ENCODE assay signal across 8 cellular contexts in the genomic region with DNA sequence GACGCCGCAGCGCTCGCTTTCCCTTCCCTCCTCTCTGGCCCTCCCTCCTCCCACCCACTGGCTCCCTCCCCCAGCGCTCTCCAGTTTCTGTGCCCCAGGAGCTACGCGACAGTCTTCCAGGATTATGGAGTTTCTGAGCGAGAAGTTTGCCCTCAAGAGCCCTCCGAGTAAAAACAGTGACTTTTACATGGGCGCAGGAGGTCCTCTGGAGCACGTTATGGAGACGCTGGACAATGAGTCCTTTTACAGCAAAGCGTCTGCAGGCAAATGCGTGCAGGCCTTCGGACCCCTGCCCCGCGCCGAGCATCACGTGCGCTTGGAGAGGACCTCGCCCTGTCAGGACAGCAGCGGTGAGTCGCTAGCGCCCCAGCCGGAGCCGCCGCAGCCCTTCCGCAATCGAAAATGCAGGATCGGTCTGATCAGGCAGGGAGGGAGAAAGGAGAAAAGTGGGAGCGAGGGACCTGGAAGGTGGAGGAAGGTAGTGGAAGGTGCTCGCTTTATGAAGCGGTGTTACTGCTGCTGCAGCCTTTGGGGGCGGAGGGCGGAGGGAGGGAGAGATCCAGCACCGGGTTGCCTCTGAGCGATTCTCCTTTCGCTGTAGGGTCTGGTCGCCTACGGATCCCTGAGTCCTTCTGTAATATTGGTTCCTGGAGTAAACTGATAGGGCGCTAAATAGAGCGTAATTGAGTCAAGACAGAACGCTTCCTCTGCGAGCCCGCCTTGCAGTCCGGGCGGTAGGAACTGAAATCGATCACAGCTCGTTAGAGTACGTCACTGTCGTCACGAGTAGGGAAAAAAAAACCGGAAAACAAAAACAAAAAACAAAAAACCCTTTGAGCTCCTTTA. TPM values are rescaled to one million over a fixed set of nuclear protein-coding genes. Genes with fewer than 3 reads are reported as not detected.
DNase-seq lines count a peak whose midpoint lies in the region; ATAC-seq and TF ChIP-seq lines count a peak whose summit lies in the region.

A gene (plus strand): TSS at position 83 of the 846 bp plus-strand sequence. CDS start 42 bp downstream, at position 125.

- no peak for TF ChIP-seq CTCF in LNCaP clone FGC (IDR thresholded peaks at IDR 0.05; ENCODE audit: control insufficient read depth, extremely low read depth, insufficient read depth)

- no peaks in the 10 kb centered on the region for H3K9me3 ChIP-seq in adipocyte (ENCODE audit: control insufficient read depth, low read length)
- H3K9me3 ChIP-seq in iPS-18a (ENCODE audit: control insufficient read depth, low read depth, low read length): no peaks in the 10 kb centered on the region

- no peak within 1 kb of the TSS for H3K27ac Mint-ChIP-seq in activated T-cell treated with anti-CD3 and anti-CD28 coated beads, Interleukin-2, amount 50 U/mL, for 72 hours
- H3K27ac Mint-ChIP-seq in stimulated activated effector memory CD8-positive, alpha-beta T cell treated with anti-CD3 and anti-CD28 coated beads, Interleukin-12 subunit alpha, Interleukin-12 subunit beta, amount 100 ng/mL, for 72 hours: no peak within 1 kb of the TSS

- H3K9me3 Mint-ChIP-seq in activated T-cell treated with anti-CD3 and anti-CD28 coated beads, Interleukin-2, amount 50 U/mL, for 72 hours: peaks cover 0 to 2% of the 10 kb centered on the region in 2 donors
- H3K9me3 Mint-ChIP-seq in stimulated activated effector memory CD8-positive, alpha-beta T cell treated with anti-CD3 and anti-CD28 coated beads, Interleukin-12 subunit alpha, Interleukin-12 subunit beta, amount 100 ng/mL, for 72 hours: no peaks in the 10 kb centered on the region

- no peaks in the 10 kb centered on the region for H3K36me3 Mint-ChIP-seq in activated T-cell treated with anti-CD3 and anti-CD28 coated beads, Interleukin-2, amount 50 U/mL, for 72 hours (ENCODE audit: insufficient read depth in 2 of 2)
- H3K36me3 Mint-ChIP-seq in stimulated activated effector memory CD8-positive, alpha-beta T cell treated with anti-CD3 and anti-CD28 coated beads, Interleukin-12 subunit alpha, Interleukin-12 subunit beta, amount 100 ng/mL, for 72 hours: no peaks in the 10 kb centered on the region

- H3K27ac ChIP-seq in iPS-18a (ENCODE audit: low read length): peak within 1 kb of the TSS; percentile 70

- peaks cover 55% of the 10 kb centered on the region for H3K27me3 Mint-ChIP-seq in activated T-cell treated with anti-CD3 and anti-CD28 coated beads, Interleukin-2, amount 50 U/mL, for 72 hours (ENCODE audit: low read depth)

- DNase-seq in activated T-cell treated with anti-CD3 and anti-CD28 coated beads, Interleukin-2, amount 50 U/mL, for 72 hours: no peak
- DNase-seq in activated T-cell treated with anti-CD3 and anti-CD28 coated beads for 4 hours (no peak), LNCaP clone FGC (ENCODE audit: low read depth) (no peak), adipocyte (ENCODE audit: low read depth) (peak; percentile 87), activated gamma-delta T cell treated with Interleukin-2 at 50 U/mL for 16 hours (no peak), NCI-H1417 treated with DMSO at 0.1 percent for 48 hours (lab: John Stamatoyannopoulos, UW) (no peak)
- DNase-seq in stimulated activated effector memory CD8-positive, alpha-beta T cell treated with anti-CD3 and anti-CD28 coated beads, Interleukin-12 subunit alpha, Interleukin-12 subunit beta, amount 100 ng/mL, for 72 hours (ENCODE audit: low spot score in 2 of 2): no peak

- H3K9ac ChIP-seq in adipocyte (ENCODE audit: low read length): peak within 1 kb of the TSS; percentile 85
- H3K9ac ChIP-seq in iPS-18a (ENCODE audit: low read length): peak within 1 kb of the TSS; percentile 80

- ATAC-seq in activated T-cell treated with anti-CD3 and anti-CD28 coated beads, Interleukin-2, amount 50 U/mL, for 72 hours (replicated peaks in 1 of 2): no peak
- ATAC-seq in stimulated activated effector memory CD8-positive, alpha-beta T cell treated with anti-CD3 and anti-CD28 coated beads, Interleukin-12 subunit alpha, Interleukin-12 subunit beta, amount 100 ng/mL, for 72 hours: no peak

- H3K4me1 Mint-ChIP-seq in activated T-cell treated with anti-CD3 and anti-CD28 coated beads, Interleukin-2, amount 50 U/mL, for 72 hours (ENCODE audit: low read depth): no peaks in the 10 kb centered on the region
- no peaks in the 10 kb centered on the region for H3K4me1 Mint-ChIP-seq in stimulated activated effector memory CD8-positive, alpha-beta T cell treated with anti-CD3 and anti-CD28 coated beads, Interleukin-12 subunit alpha, Interleukin-12 subunit beta, amount 100 ng/mL, for 72 hours

- H3K4me1 ChIP-seq in adipocyte (ENCODE audit: control insufficient read depth, insufficient read depth, low read length) (no peaks in the 10 kb centered on the region), iPS-18a (ENCODE audit: control insufficient read depth, low read depth, low read length) (peaks cover 13% of the 10 kb centered on the region)

- H3K4me3 ChIP-seq in LNCaP clone FGC (ENCODE audit: low read depth, low read length): peak within 1 kb of the TSS; percentile 32; the same call in 1 of the 2 replicates
- H3K4me3 ChIP-seq in adipocyte (ENCODE audit: low read length): peak within 1 kb of the TSS; percentile 89
- peak within 1 kb of the TSS; percentile 84 for H3K4me3 ChIP-seq in iPS-18a (ENCODE audit: low read length)

- H3K4me3 Mint-ChIP-seq in activated T-cell treated with anti-CD3 and anti-CD28 coated beads, Interleukin-2, amount 50 U/mL, for 72 hours: peak within 1 kb of the TSS; percentile 70 to 73
- H3K4me3 Mint-ChIP-seq in stimulated activated effector memory CD8-positive, alpha-beta T cell treated with anti-CD3 and anti-CD28 coated beads, Interleukin-12 subunit alpha, Interleukin-12 subunit beta, amount 100 ng/mL, for 72 hours: peak within 1 kb of the TSS; percentile 51

- no peaks in the 10 kb centered on the region for H3K36me3 ChIP-seq in adipocyte (ENCODE audit: control insufficient read depth, insufficient read depth, low read length, severe bottlenecking)
- H3K36me3 ChIP-seq in iPS-18a (ENCODE audit: control insufficient read depth, low read depth, low read length): no peaks in the 10 kb centered on the region

- H3K27me3 ChIP-seq in adipocyte (replicated peaks; ENCODE audit: control insufficient read depth, insufficient read depth, low read length) (peaks cover 15% of the 10 kb centered on the region), iPS-18a (ENCODE audit: control insufficient read depth, insufficient read depth, low read length) (peaks cover 28% of the 10 kb centered on the region)

RNA-seq across cellular contexts. Expression of the gene that starts here (rescaled TPM):
- not detected for total RNA-seq in activated T-cell treated with anti-CD3 and anti-CD28 coated beads, Interleukin-2, amount 50 U/mL, for 72 hours

Comparison
In these comparisons a context has a peak if more than half of its experiments do, and no peak if none do; other contexts are left out.
1. H3K4me3 ChIP-seq: peak in every context shown above with its lines; median percentile 89 in adipocyte; 84 in iPS-18a; 32 in LNCaP clone FGC.